Comparison of ENCODE assay signal across 31 cellular contexts in genomic region chr1:117123274-117123673, GRCh38. TPM values are rescaled to one million over a fixed set of nuclear protein-coding genes. Genes with fewer than 3 reads are reported as not detected.
DNase-seq lines count a peak whose midpoint lies in the region; ATAC-seq lines count a peak whose summit lies in the region.
"Had no signal": no experiment of that assay in that cellular context is flagged by ENCODE, and none has a peak within 500 bp of the region (broad histone marks: within the 10 kb centered on the region; RNA-seq: fewer than 3 reads in every experiment).

No MANE protein-coding gene starts in this region.

- H3K27ac Mint-ChIP-seq in activated CD4-positive, alpha-beta T cell treated with anti-CD3 and anti-CD28 coated beads, Interleukin-2, amount 10 ng/mL, durations not matched to agents 7 days and 5 days = no peak overlapping the region
- H3K27ac Mint-ChIP-seq in activated T-helper 17 cell treated with anti-CD3 and anti-CD28 coated beads, Interleukin-2, amount 50 U/mL, for 72 hours = no peak overlapping the region
- no peak overlapping the region for H3K27ac Mint-ChIP-seq in naive thymus-derived CD8-positive, alpha-beta T cell
- H3K27ac Mint-ChIP-seq in stimulated activated effector memory CD8-positive, alpha-beta T cell treated with anti-CD3 and anti-CD28 coated beads, Interleukin-12 subunit alpha, Interleukin-12 subunit beta, amount 100 ng/mL, for 72 hours = no peak overlapping the region
- H3K27ac Mint-ChIP-seq: activated T-cell treated with anti-CD3 and anti-CD28 coated beads, Interleukin-2, amount 50 U/mL, for 24 hours; CD4-positive, alpha-beta T cell had no signal

- no peaks in the 10 kb centered on the region for H3K9me3 Mint-ChIP-seq in activated CD4-positive, alpha-beta T cell treated with anti-CD3 and anti-CD28 coated beads, Interleukin-2, amount 10 ng/mL, durations not matched to agents 7 days and 5 days
- H3K9me3 Mint-ChIP-seq in activated T-helper 17 cell treated with anti-CD3 and anti-CD28 coated beads, Interleukin-2, amount 50 U/mL, for 72 hours = no peaks in the 10 kb centered on the region
- H3K9me3 Mint-ChIP-seq in naive thymus-derived CD8-positive, alpha-beta T cell = no peaks in the 10 kb centered on the region
- no peaks in the 10 kb centered on the region for H3K9me3 Mint-ChIP-seq in stimulated activated effector memory CD8-positive, alpha-beta T cell treated with anti-CD3 and anti-CD28 coated beads, Interleukin-12 subunit alpha, Interleukin-12 subunit beta, amount 100 ng/mL, for 72 hours
- H3K9me3 Mint-ChIP-seq: activated T-cell treated with anti-CD3 and anti-CD28 coated beads, Interleukin-2, amount 50 U/mL, for 24 hours; CD4-positive, alpha-beta T cell had no signal

- no peak for ATAC-seq in activated T-helper 17 cell treated with anti-CD3 and anti-CD28 coated beads, Interleukin-2, amount 50 U/mL, for 72 hours (replicated peaks)
- ATAC-seq in naive thymus-derived CD8-positive, alpha-beta T cell = no peak
- no peak for ATAC-seq in stimulated activated effector memory CD8-positive, alpha-beta T cell treated with anti-CD3 and anti-CD28 coated beads, Interleukin-12 subunit alpha, Interleukin-12 subunit beta, amount 100 ng/mL, for 72 hours
- ATAC-seq: gastroesophageal sphincter, left colon had no signal

- peaks cover 8% of the 10 kb centered on the region for H3K4me1 Mint-ChIP-seq in activated CD4-positive, alpha-beta T cell treated with anti-CD3 and anti-CD28 coated beads, Interleukin-2, amount 10 ng/mL, durations not matched to agents 7 days and 5 days
- no peaks in the 10 kb centered on the region for H3K4me1 Mint-ChIP-seq in activated T-helper 17 cell treated with anti-CD3 and anti-CD28 coated beads, Interleukin-2, amount 50 U/mL, for 72 hours
- H3K4me1 Mint-ChIP-seq in naive thymus-derived CD8-positive, alpha-beta T cell = peaks cover 2 to 8% (median 7%) of the 10 kb centered on the region in 4 donors
- peaks cover 6% of the 10 kb centered on the region for H3K4me1 Mint-ChIP-seq in stimulated activated effector memory CD8-positive, alpha-beta T cell treated with anti-CD3 and anti-CD28 coated beads, Interleukin-12 subunit alpha, Interleukin-12 subunit beta, amount 100 ng/mL, for 72 hours

- H3K4me3 Mint-ChIP-seq in activated CD4-positive, alpha-beta T cell treated with anti-CD3 and anti-CD28 coated beads, Interleukin-2, amount 10 ng/mL, durations not matched to agents 7 days and 5 days = peak overlapping the region; percentile 2
- peak overlapping the region; percentile 76 for H3K4me3 Mint-ChIP-seq in activated T-helper 17 cell treated with anti-CD3 and anti-CD28 coated beads, Interleukin-2, amount 50 U/mL, for 72 hours
- H3K4me3 Mint-ChIP-seq in naive thymus-derived CD8-positive, alpha-beta T cell = peak overlapping the region in 8 of 10 donors; percentile 5 to 77 (median 21)
- peak overlapping the region; percentile 72 for H3K4me3 Mint-ChIP-seq in stimulated activated effector memory CD8-positive, alpha-beta T cell treated with anti-CD3 and anti-CD28 coated beads, Interleukin-12 subunit alpha, Interleukin-12 subunit beta, amount 100 ng/mL, for 72 hours

- POLR2A ChIA-PET in activated CD4-positive, alpha-beta T cell treated with anti-CD3 and anti-CD28 coated beads, Interleukin-2, amount 10 ng/mL, durations not matched to agents 7 days and 5 days (lab: Charles Lee) = no interaction called here
- POLR2A ChIA-PET in naive thymus-derived CD8-positive, alpha-beta T cell (lab: Charles Lee) = interaction anchor here (0.6 kb wide), 1 partner anchor 650 kb away, joined by 8 read pairs; no protein-coding TSS in a partner anchor

- CTCF ChIA-PET in activated CD4-positive, alpha-beta T cell treated with anti-CD3 and anti-CD28 coated beads, Interleukin-2, amount 10 ng/mL, durations not matched to agents 7 days and 5 days (lab: Charles Lee) = interaction anchor here (0.8 to 2.0 kb wide), 9 partner anchors 10 to 549 kb away, joined by 3 to 8 read pairs (median 3); no protein-coding TSS in a partner anchor

- no peaks in the 10 kb centered on the region for H3K36me3 Mint-ChIP-seq in activated CD4-positive, alpha-beta T cell treated with anti-CD3 and anti-CD28 coated beads, Interleukin-2, amount 10 ng/mL, durations not matched to agents 7 days and 5 days (ENCODE audit: low read depth)
- H3K36me3 Mint-ChIP-seq in activated T-helper 17 cell treated with anti-CD3 and anti-CD28 coated beads, Interleukin-2, amount 50 U/mL, for 72 hours (ENCODE audit: low read depth) = no peaks in the 10 kb centered on the region
- H3K36me3 Mint-ChIP-seq in naive thymus-derived CD8-positive, alpha-beta T cell = no peaks in the 10 kb centered on the region
- no peaks in the 10 kb centered on the region for H3K36me3 Mint-ChIP-seq in stimulated activated effector memory CD8-positive, alpha-beta T cell treated with anti-CD3 and anti-CD28 coated beads, Interleukin-12 subunit alpha, Interleukin-12 subunit beta, amount 100 ng/mL, for 72 hours

- no peak for DNase-seq in activated CD4-positive, alpha-beta T cell treated with anti-CD3 and anti-CD28 coated beads, Interleukin-2, amount 10 ng/mL, durations not matched to agents 7 days and 5 days
- DNase-seq in activated CD4-positive, alpha-beta T cell treated with anti-CD3 and anti-CD28 coated beads for 48 hours = no peak
- DNase-seq in naive thymus-derived CD8-positive, alpha-beta T cell = no peak
- DNase-seq in stimulated activated effector memory CD8-positive, alpha-beta T cell treated with anti-CD3 and anti-CD28 coated beads, Interleukin-12 subunit alpha, Interleukin-12 subunit beta, amount 100 ng/mL, for 72 hours (ENCODE audit: low spot score in 2 of 2) = no peak
- DNase-seq in NCI-H1092 (lab: John Stamatoyannopoulos, UW) (no peak), NCI-H187 treated with DMSO at 0.1 percent for 48 hours (lab: John Stamatoyannopoulos, UW) (no peak), globus pallidus (ENCODE audit: low spot score) (no peak)
- DNase-seq: activated CD4-positive, alpha-beta T cell treated with anti-CD3 and anti-CD28 coated beads for 4 hours; activated CD8-positive, alpha-beta memory T cell treated with anti-CD3 and anti-CD28 coated beads for 24 hours; activated gamma-delta T cell treated with Interleukin-2 at 50 U/mL for 16 hours; activated T-cell treated with anti-CD3 and anti-CD28 coated beads, Interleukin-2, amount 50 U/mL, for 24 hours; amniotic stem cell; brain microvascular endothelial cell; CD4-positive, alpha-beta T cell; DMS 273 treated with DMSO at 0.1 percent for 48 hours; dorsolateral prefrontal cortex; GM23248; hypothalamus; IMR-90; left colon; mammary epithelial cell; NCI-H1436 treated with DMSO at 0.1 percent for 48 hours; NCI-H226; NCI-H748 treated with DMSO at 0.1 percent for 48 hours; Peyer's patch; SHP77; stimulated activated CD4-positive, alpha-beta T cell treated with anti-CD3 and anti-CD28 coated beads, Interleukin-4, amount 100 ng/mL, for 4 hours; substantia nigra; T1000 had no signal

- H3K27me3 Mint-ChIP-seq in activated CD4-positive, alpha-beta T cell treated with anti-CD3 and anti-CD28 coated beads, Interleukin-2, amount 10 ng/mL, durations not matched to agents 7 days and 5 days = peaks cover 27% of the 10 kb centered on the region
- peaks cover 7% of the 10 kb centered on the region for H3K27me3 Mint-ChIP-seq in activated T-helper 17 cell treated with anti-CD3 and anti-CD28 coated beads, Interleukin-2, amount 50 U/mL, for 72 hours
- peaks cover under 1 to 26% (median 6%) of the 10 kb centered on the region in 5 donors for H3K27me3 Mint-ChIP-seq in naive thymus-derived CD8-positive, alpha-beta T cell

RNA-seq across cellular contexts. Expression of gene TRIM45, which starts 1.7 kb away (rescaled TPM):
- total RNA-seq in activated CD4-positive, alpha-beta T cell treated with anti-CD3 and anti-CD28 coated beads, Interleukin-2, amount 10 ng/mL, durations not matched to agents 7 days and 5 days = under 1 TPM; 0.33 to 0.47 TPM
- 1 to 10 TPM in 1 of 2 donors, under 1 TPM in 1; 0.78 to 2.0 TPM for total RNA-seq in activated T-helper 17 cell treated with anti-CD3 and anti-CD28 coated beads, Interleukin-2, amount 50 U/mL, for 72 hours
- total RNA-seq in naive thymus-derived CD8-positive, alpha-beta T cell = under 1 TPM in 1 of 2 experiments, not detected in 1; 0.14 TPM
- polyA plus RNA-seq in naive thymus-derived CD8-positive, alpha-beta T cell = under 1 TPM in 1 of 3 donors, not detected in 2; 0.19 TPM

Comparison
In these comparisons a context has a peak if more than half of its experiments do, and no peak if none do; other contexts are left out.
1. H3K4me3 Mint-ChIP-seq: peak in every context shown above with its lines; median percentile 76 in activated T-helper 17 cell treated with anti-CD3 and anti-CD28 coated beads, Interleukin-2, amount 50 U/mL, for 72 hours; 72 in stimulated activated effector memory CD8-positive, alpha-beta T cell treated with anti-CD3 and anti-CD28 coated beads, Interleukin-12 subunit alpha, Interleukin-12 subunit beta, amount 100 ng/mL, for 72 hours; 21 in naive thymus-derived CD8-positive, alpha-beta T cell; 2 in activated CD4-positive, alpha-beta T cell treated with anti-CD3 and anti-CD28 coated beads, Interleukin-2, amount 10 ng/mL, durations not matched to agents 7 days and 5 days.